8 cellular contexts compared by ENCODE assay signal in the genomic region with DNA sequence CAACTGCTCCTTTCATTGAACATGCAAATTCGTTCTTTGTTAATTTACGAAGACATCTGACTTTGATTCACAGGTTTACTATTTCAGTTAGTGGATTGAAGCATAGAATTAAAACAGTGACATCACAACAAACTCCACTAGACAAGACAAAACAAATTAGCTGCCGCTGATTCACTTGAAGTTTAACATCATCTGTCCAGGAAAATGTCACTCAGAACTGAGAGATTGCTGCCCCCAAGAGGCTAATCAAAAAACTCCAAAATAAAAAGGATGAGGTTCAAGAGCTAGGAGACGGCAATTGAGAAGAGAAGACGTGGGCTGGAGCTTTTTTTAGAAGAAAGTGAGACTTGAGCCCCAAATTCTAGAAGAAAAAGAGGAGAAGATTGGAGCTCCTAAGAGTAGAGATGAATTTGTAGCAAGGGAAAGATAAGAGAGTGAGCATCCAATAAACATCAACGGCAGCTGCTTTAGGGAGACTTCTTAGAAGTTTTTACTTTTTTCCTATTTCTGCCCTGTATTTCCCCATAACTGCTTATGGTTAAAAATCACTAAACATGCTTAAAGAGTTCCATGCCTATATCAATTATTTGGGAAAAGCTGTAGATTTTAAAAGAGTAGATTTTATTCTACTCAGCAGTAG. TPM values are rescaled to one million over a fixed set of nuclear protein-coding genes. Genes with fewer than 3 reads are reported as not detected.
DNase-seq lines count a peak whose midpoint lies in the region; ATAC-seq and TF ChIP-seq lines count a peak whose summit lies in the region.

No MANE protein-coding gene starts in this region.

- H3K9me3 ChIP-seq in WERI-Rb-1 (ENCODE audit: severe bottlenecking): no peaks in the 10 kb centered on the region
- peaks cover 0 to 6% (median 0%) of the 10 kb centered on the region in 11 donors for H3K9me3 ChIP-seq in heart right ventricle

- H3K36me3 ChIP-seq in WERI-Rb-1 (no peaks in the 10 kb centered on the region), heart right ventricle (no peaks in the 10 kb centered on the region)

- ATAC-seq in heart right ventricle: peak in 1 of 8 donors; percentile 44

- intact Hi-C loops in heart right ventricle (cut with DNase I): loop anchor here in 9 of 10 donors (2.0 to 10.0 kb wide), 10 partner anchors 411 to 1411 kb away; no protein-coding TSS in a partner anchor

- WGBS in heart right ventricle, 2 donors: 30 to 35% methylated on average over 6 of the region's 6 CpGs

- no peak overlapping the region for H3K4me3 ChIP-seq in HFF-Myc (replicated peaks; ENCODE audit: low read depth, low read length)
- H3K4me3 ChIP-seq in WERI-Rb-1 (ENCODE audit: low read depth, low read length): no peak overlapping the region
- no peak overlapping the region for H3K4me3 ChIP-seq in heart right ventricle

- no peak overlapping the region for H3K27ac ChIP-seq in WERI-Rb-1
- H3K27ac ChIP-seq in heart right ventricle: no peak overlapping the region

- TF ChIP-seq CTCF in HFF-Myc (IDR thresholded peaks at IDR 0.05; ENCODE audit: low read depth, low read length, missing control alignments): peak; percentile 50
- TF ChIP-seq CTCF in WERI-Rb-1 (IDR thresholded peaks at IDR 0.05; ENCODE audit: low read depth, low read length): peak; percentile 65
- TF ChIP-seq CTCF in heart right ventricle (IDR thresholded peaks at IDR 0.05): peak in 7 of 9 donors; percentile 45 to 65 (median 57)

- H3K27me3 ChIP-seq in WERI-Rb-1 (ENCODE audit: insufficient read depth, low read depth, severe bottlenecking) (no peaks in the 10 kb centered on the region), heart right ventricle (no peaks in the 10 kb centered on the region)

- DNase-seq in stimulated activated CD4-positive, alpha-beta T cell treated with anti-CD3 and anti-CD28 coated beads, Interleukin-15, amount 100 ng/mL, for 24 hours: peak; percentile 5
- DNase-seq in stimulated activated CD4-positive, alpha-beta T cell treated with anti-CD3 and anti-CD28 coated beads, Interleukin-12 subunit alpha, Interleukin-12 subunit beta, amount 100 ng/mL, for 4 hours: no peak
- DNase-seq in HFF-Myc (ENCODE audit: extremely low read depth, low read depth): peak; percentile 9
- peak; percentile 52 for DNase-seq in NCI-H146 (lab: John Stamatoyannopoulos, UW)
- DNase-seq in WERI-Rb-1: peak; percentile 42
- DNase-seq in heart right ventricle: no peak
- DNase-seq in stromal cell of bone marrow (ENCODE audit: low read depth): peak; percentile 14
- DNase-seq in ecto neural progenitor cell (ENCODE audit: low spot score): no peak

- no peaks in the 10 kb centered on the region for H3K4me1 ChIP-seq in heart right ventricle

RNA-seq across cellular contexts. Expression of gene TPP2, which starts 40.8 kb away (rescaled TPM):
- total RNA-seq in heart right ventricle: 10 to 100 TPM; 28.5 to 36.8 (median 32.6) TPM
- polyA plus RNA-seq in heart right ventricle: 10 to 100 TPM; 13.2 to 19.5 TPM

Comparison
In these comparisons a context has a peak if more than half of its experiments do, and no peak if none do; other contexts are left out.
1. DNase-seq: peak in stimulated activated CD4-positive, alpha-beta T cell treated with anti-CD3 and anti-CD28 coated beads, Interleukin-15, amount 100 ng/mL, for 24 hours (single experiment), HFF-Myc (single experiment), NCI-H146 (single experiment), WERI-Rb-1 (single experiment) and stromal cell of bone marrow (single experiment); none in stimulated activated CD4-positive, alpha-beta T cell treated with anti-CD3 and anti-CD28 coated beads, Interleukin-12 subunit alpha, Interleukin-12 subunit beta, amount 100 ng/mL, for 4 hours (single experiment), heart right ventricle (0 of 2) and ecto neural progenitor cell (single experiment).
2. Peak in every context shown above with its lines, with median percentiles within 50 percentile points of each other: CTCF ChIP-seq.